ENCODE assay signal across 1 cellular context in genomic region chr7:5699467-5699866, GRCh38.
TF ChIP-seq lines count a peak whose summit lies in the region.

No MANE protein-coding gene starts in this region.

TF ChIP-seq in SK-N-SH, 30 proteins besides CTCF, POLR2A, EP300 and RAD21 (continued from another document):
- TF ChIP-seq REST (IDR thresholded peaks at IDR 0.05; ENCODE audit: low read depth, low read length) (no peak), MAX (IDR thresholded peaks at IDR 0.05; ENCODE audit: low read depth) (no peak)
